ENCODE assay signal across 11 cellular contexts in genomic region chr16:85563031-85563430, GRCh38. TPM values are rescaled to one million over a fixed set of nuclear protein-coding genes. Genes with fewer than 3 reads are reported as not detected.
DNase-seq lines count a peak whose midpoint lies in the region; ATAC-seq and TF ChIP-seq lines count a peak whose summit lies in the region.
"Had no signal": no experiment of that assay in that cellular context is flagged by ENCODE, and none has a peak within 500 bp of the region (broad histone marks: within the 10 kb centered on the region; RNA-seq: fewer than 3 reads in every experiment).

No MANE protein-coding gene starts in this region.

- H3K4ac ChIP-seq in IMR-90 (ENCODE audit: low read depth, low read length): 0 out of 2 replicates have a peak overlapping the region, but pooled peaks have one; percentile 3

- CTCF ChIA-PET in IMR-90 (lab: Yijun Ruan, JAX): interaction anchor here (2.0 kb wide), 1 partner anchor 11 kb away, joined by 7 read pairs; no protein-coding TSS in a partner anchor

- peak overlapping the region; percentile 79 for H3K27ac Mint-ChIP-seq in mesothelial cell of epicardium
- H3K27ac Mint-ChIP-seq: GM23338 had no signal

- peaks cover 23 to 88% of the 10 kb centered on the region in 2 experiments; a peak in 3 of 4 replicates for H3K79me1 ChIP-seq in IMR-90 (ENCODE audit: low read depth in 1 of 2, low read length in 2 of 2)

- 0 out of 2 replicates have a peak, but pooled peaks cover 12% of the 10 kb centered on the region for H3K9me1 ChIP-seq in IMR-90 (ENCODE audit: insufficient read depth, low read length)

- H3K9me3 ChIP-seq in IMR-90 (ENCODE audit: control insufficient read depth, insufficient read depth, low read length) (no peaks in the 10 kb centered on the region), colonic mucosa (no peaks in the 10 kb centered on the region), subcutaneous abdominal adipose tissue (ENCODE audit: control insufficient read depth in 5 of 5, low read length in 5 of 5) (no peaks in the 10 kb centered on the region), HAP-1 (no peaks in the 10 kb centered on the region)

- H3K27ac ChIP-seq in IMR-90 (ENCODE audit: insufficient read depth, low read length): 0 out of 2 replicates have a peak overlapping the region, but pooled peaks have one; percentile 15
- peak overlapping the region; percentile 23 for H3K27ac ChIP-seq in colonic mucosa
- peak overlapping the region; percentile 98 for H3K27ac ChIP-seq in subcutaneous abdominal adipose tissue (ENCODE audit: low read depth, low read length)

- H4K8ac ChIP-seq in IMR-90 (ENCODE audit: low read depth in 2 of 2, low read length in 2 of 2): peak overlapping the region; percentile 29 to 59; a peak in 3 of 4 replicates

- dilution Hi-C loops in IMR-90 (cut with HindIII; ENCODE audit: low sequenced_read_pairs, unreplicated experiment): no loop called here

- peaks cover 92% of the 10 kb centered on the region for H4K20me1 ChIP-seq in IMR-90 (ENCODE audit: insufficient read depth, low read length)

- BruUV-seq in IMR-90 (replicated peaks; lab: Mats Ljungman, UMichigan): no TSS peak

- DNase-seq in IMR-90: no peak
- DNase-seq in colonic mucosa: no peak
- DNase-seq in mesothelial cell of epicardium (ENCODE audit: low spot score in 2 of 2, unreplicated experiment in 2 of 2): no peak
- DNase-seq in iPS-NIHi7 (ENCODE audit: extremely low spot score): no peak
- DNase-seq in SW480 (ENCODE audit: low spot score): no peak
- DNase-seq in HAP-1 (ENCODE audit: low spot score in 2 of 2): no peak
- DNase-seq: activated CD4-positive, alpha-beta T cell treated with anti-CD3 and anti-CD28 coated beads for 4 hours; NCI-H1436 treated with DMSO at 0.1 percent for 48 hours had no signal

- H3K14ac ChIP-seq in IMR-90 (replicated peaks; ENCODE audit: low read depth, low read length): 0 out of 2 replicates have a peak overlapping the region, but pooled peaks have one; percentile 10

- H3K18ac ChIP-seq in IMR-90 (ENCODE audit: low read depth, low read length): no peak overlapping the region

- no peak overlapping the region for H2BK20ac ChIP-seq in IMR-90 (ENCODE audit: low read depth, low read length)

- no peak overlapping the region for H2BK120ac ChIP-seq in IMR-90 (ENCODE audit: low read depth, low read length)

- TF ChIP-seq CTCF in IMR-90 (conservative IDR thresholded peaks at IDR 0.05; ENCODE audit: low read depth, low read length) (no peak), colonic mucosa (IDR thresholded peaks at IDR 0.05) (no peak), mesothelial cell of epicardium (IDR thresholded peaks at IDR 0.05; ENCODE audit: unreplicated experiment) (no peak)

- no peak overlapping the region; the same call in 1 of the 2 replicates for H3K4me2 ChIP-seq in IMR-90 (ENCODE audit: low read depth, low read length)
- H3K4me2 ChIP-seq: GM23338 had no signal

- no peak overlapping the region for H4K5ac ChIP-seq in IMR-90 (ENCODE audit: low read depth, low read length)

- no peak for TF ChIP-seq POLR2A in IMR-90 (IDR thresholded peaks at IDR 0.05; ENCODE audit: low read depth, low read length)

- peaks cover 14% of the 10 kb centered on the region; the same call in 1 of the 2 replicates for H3K4me1 ChIP-seq in IMR-90 (ENCODE audit: control insufficient read depth, insufficient read depth, low read length)
- H3K4me1 ChIP-seq in colonic mucosa: peaks cover 35% of the 10 kb centered on the region
- peaks cover 42 to 97% (median 93%) of the 10 kb centered on the region in 5 donors for H3K4me1 ChIP-seq in subcutaneous abdominal adipose tissue (ENCODE audit: control insufficient read depth in 5 of 5, insufficient read depth in 5 of 5, low read length in 5 of 5)
- H3K4me1 ChIP-seq in HAP-1: peaks cover 58% of the 10 kb centered on the region

- H3K56ac ChIP-seq in IMR-90 (ENCODE audit: extremely low read depth, insufficient read depth, low read length): no peak overlapping the region

- H3K27me3 ChIP-seq in IMR-90 (ENCODE audit: control insufficient read depth, insufficient read depth, low read length) (no peaks in the 10 kb centered on the region), colonic mucosa (no peaks in the 10 kb centered on the region), subcutaneous abdominal adipose tissue (ENCODE audit: control insufficient read depth in 5 of 5, insufficient read depth in 4 of 5, low read length in 5 of 5) (no peaks in the 10 kb centered on the region), HAP-1 (ENCODE audit: low read depth) (no peaks in the 10 kb centered on the region)

- H3K4me3 Mint-ChIP-seq in mesothelial cell of epicardium: no peak overlapping the region
- H3K4me3 Mint-ChIP-seq: GM23338 had no signal

- TF ChIP-seq RAD21 in IMR-90 (IDR thresholded peaks at IDR 0.05; ENCODE audit: low read length): no peak

- H3K23ac ChIP-seq in IMR-90 (ENCODE audit: low read depth, low read length): no peak overlapping the region

- ATAC-seq in IMR-90 (ENCODE audit: low read depth) (no peak), GM21576 (IDR thresholded peaks at IDR 0.05; ENCODE audit: unreplicated experiment) (no peak)

- no peak overlapping the region for H2BK15ac ChIP-seq in IMR-90 (ENCODE audit: low read depth, low read length)

- H2BK5ac ChIP-seq in IMR-90 (ENCODE audit: low read depth, low read length, poor library complexity, severe bottlenecking): no peak overlapping the region

- H2AFZ ChIP-seq in IMR-90 (replicated peaks; ENCODE audit: low read length, poor library complexity): no peak overlapping the region
- H2AFZ ChIP-seq: GM23338 had no signal

- H3K9ac ChIP-seq in IMR-90 (ENCODE audit: low read depth, low read length) (no peak overlapping the region; the same call in 1 of the 2 replicates), colonic mucosa (ENCODE audit: low read depth in 2 of 2, low read length in 2 of 2) (peak overlapping the region in 1 of 2 donors; percentile 82), subcutaneous abdominal adipose tissue (ENCODE audit: low read length in 5 of 5) (peak overlapping the region; percentile 37 to 81 (median 52))

- peaks cover 53% of the 10 kb centered on the region for H3K4me1 Mint-ChIP-seq in mesothelial cell of epicardium

- in situ Hi-C loops in IMR-90 (cut with MboI; ENCODE audit: low sequenced_read_pairs) (no loop called here), HAP-1 (cut with MboI; ENCODE audit: low sequenced_read_pairs) (no loop called here)

- H3K4me3 ChIP-seq in IMR-90 (ENCODE audit: insufficient read depth, low read depth, low read length) (no peak overlapping the region), colonic mucosa (no peak overlapping the region), subcutaneous abdominal adipose tissue (ENCODE audit: low read depth in 1 of 5, low read length in 5 of 5) (peak overlapping the region in 3 of 5 donors; percentile 18 to 47 (median 44)), HAP-1 (no peak overlapping the region)
- H3K4me3 ChIP-seq: GM23338 had no signal

- H2AK5ac ChIP-seq in IMR-90 (ENCODE audit: low read depth, low read length): peak overlapping the region; percentile 54

- no peaks in the 10 kb centered on the region for H3K36me3 ChIP-seq in IMR-90 (ENCODE audit: control insufficient read depth, insufficient read depth, low read length)
- H3K36me3 ChIP-seq in colonic mucosa: no peaks in the 10 kb centered on the region
- H3K36me3 ChIP-seq in subcutaneous abdominal adipose tissue (ENCODE audit: control insufficient read depth in 5 of 5, insufficient read depth in 5 of 5, low read length in 5 of 5): peaks cover 0 to 2% (median 0%) of the 10 kb centered on the region in 5 donors
- H3K36me3 ChIP-seq in HAP-1 (replicated peaks): no peaks in the 10 kb centered on the region

- peak overlapping the region; percentile 52 for H2AK9ac ChIP-seq in IMR-90 (replicated peaks; ENCODE audit: low read depth, low read length, poor library complexity)

- no peak overlapping the region for H4K91ac ChIP-seq in IMR-90 (ENCODE audit: insufficient read depth, low read depth, low read length)

- H3K27me3 Mint-ChIP-seq in mesothelial cell of epicardium (ENCODE audit: low read depth): no peaks in the 10 kb centered on the region

- no peaks in the 10 kb centered on the region for H3K9me3 Mint-ChIP-seq in mesothelial cell of epicardium
- H3K9me3 Mint-ChIP-seq: GM23338 had no signal

- POLR2A ChIA-PET in IMR-90 (lab: Charles Lee; ENCODE audit: unreplicated experiment): no interaction called here

- no peaks in the 10 kb centered on the region for H3K36me3 Mint-ChIP-seq in mesothelial cell of epicardium

- WGBS in IMR-90 (ENCODE audit: extremely low coverage in 2 of 2, insufficient read length in 1 of 2), 2 experiments: no CpG with 5 or more reads among the region's 8 CpGs

- intact Hi-C loops in IMR-90 (cut with micrococcal nuclease) (no loop called here), colonic mucosa (cut with DNase I) (no loop called here)

TF ChIP-seq in IMR-90, 13 proteins besides CTCF, POLR2A, EP300 and RAD21:
- TF ChIP-seq NFE2L2 (IDR thresholded peaks at IDR 0.05; ENCODE audit: low read depth, low read length) (no peak), CHD1 (IDR thresholded peaks at IDR 0.05; ENCODE audit: low read depth, low read length) (no peak), RCOR1 (IDR thresholded peaks at IDR 0.05; ENCODE audit: insufficient replicate concordance, low read length) (no peak), RFX5 (IDR thresholded peaks at IDR 0.05; ENCODE audit: low read depth, low read length) (no peak)

RNA-seq across cellular contexts. Expression of gene GSE1, which starts 50.1 kb away (rescaled TPM):
- 9.4 and 14.9 TPM in 2 replicates for total RNA-seq in IMR-90 (2012; rRNA removed)
- polyA plus RNA-seq in IMR-90 (2012; rRNA removed): 25.5 and 30.8 TPM in 2 replicates
- 17.0 and 25.6 TPM in 2 replicates for polyA plus RNA-seq in IMR-90 (2012; cell fraction: cytosol; rRNA removed)
- 79.5 and 93.9 TPM in 2 replicates for polyA plus RNA-seq in IMR-90 (2012; cell fraction: nucleus; rRNA removed; ENCODE audit: low replicate concordance)
- total RNA-seq in colonic mucosa: 100 to 1,000 TPM in 1 of 2 donors, 10 to 100 TPM in 1; 79.2 to 103 TPM
- 193 to 218 TPM (median 208 TPM) in 3 replicates for total RNA-seq in mesothelial cell of epicardium

Comparison
In these comparisons a context has a peak if more than half of its experiments do, and no peak if none do; other contexts are left out.
1. H3K27ac ChIP-seq: peak in every context shown above with its lines; median percentile 98 in subcutaneous abdominal adipose tissue; 23 in colonic mucosa; 15 in IMR-90.
2. H3K4me3 ChIP-seq: peak in subcutaneous abdominal adipose tissue (3 of 5); none in IMR-90 (single experiment), colonic mucosa (single experiment) and HAP-1 (single experiment).